20 cellular contexts compared by ENCODE assay signal in genomic region chr5:2863675-2864433, GRCh38.
A peak's percentile ranks its signal among the peaks of the same experiment; 100 is the strongest.
DNase-seq lines count a peak whose midpoint lies in the region; ATAC-seq and TF ChIP-seq lines count a peak whose summit lies in the region.
"Had no signal": no experiment of that assay in that cellular context is flagged by ENCODE, and none has a peak within 500 bp of the region (broad histone marks: within the 10 kb centered on the region; RNA-seq: fewer than 3 reads in every experiment).

No MANE protein-coding gene starts in this region.

- H3K4me1 ChIP-seq in DND-41 (ENCODE audit: insufficient read depth, low read length) (peaks cover 80% of the 10 kb centered on the region), osteoblast (ENCODE audit: insufficient read depth, low read length) (no peaks in the 10 kb centered on the region), sigmoid colon (no peaks in the 10 kb centered on the region)
- H3K4me1 ChIP-seq: Caco-2 had no signal

- 84 to 86% methylated on average over 16 of the region's 16 CpGs for WGBS in sigmoid colon, 2 donors

- DNase-seq in DND-41 (no peak), islet precursor cell (peak; percentile 40), osteoblast (ENCODE audit: insufficient read length, low spot score, missing footprints) (peak; percentile 66), sigmoid colon (peak; percentile 48), NCI-H1092 treated with DMSO at 0.1 percent for 48 hours (lab: John Stamatoyannopoulos, UW) (no peak)
- DNase-seq in activated naive CD4-positive, alpha-beta T cell treated with anti-CD3 and anti-CD28 coated beads, Interleukin-2, amount 50 U/mL, for 72 hours (ENCODE audit: low spot score in 2 of 2) = no peak
- DNase-seq: Caco-2; CD4-positive, CD25-positive, alpha-beta regulatory T cell; DMS153; EL; GDM1; GM23248 had no signal

- no peak overlapping the region; the same call in 1 of the 2 replicates for H3K9ac ChIP-seq in DND-41 (ENCODE audit: low read depth, low read length)
- H3K9ac ChIP-seq: BLaER1, GM23248 had no signal

- intact Hi-C loops in sigmoid colon (cut with DNase I) = no loop called here

- H3K36me3 Mint-ChIP-seq in activated naive CD4-positive, alpha-beta T cell treated with anti-CD3 and anti-CD28 coated beads, Interleukin-2, amount 50 U/mL, for 72 hours = no peaks in the 10 kb centered on the region
- H3K36me3 Mint-ChIP-seq: CD4-positive, CD25-positive, alpha-beta regulatory T cell; CD8-positive, alpha-beta T cell had no signal

- H3K36me3 ChIP-seq in DND-41 (ENCODE audit: insufficient read depth, low read length) = no peaks in the 10 kb centered on the region
- no peaks in the 10 kb centered on the region for H3K36me3 ChIP-seq in osteoblast (ENCODE audit: insufficient read depth, low read length)
- H3K36me3 ChIP-seq in sigmoid colon = no peaks in the 10 kb centered on the region
- H3K36me3 ChIP-seq: BLaER1 had no signal

- no peak overlapping the region for H3K27ac Mint-ChIP-seq in activated naive CD4-positive, alpha-beta T cell treated with anti-CD3 and anti-CD28 coated beads, Interleukin-2, amount 50 U/mL, for 72 hours
- H3K27ac Mint-ChIP-seq: B cell; CD8-positive, alpha-beta T cell had no signal

- H3K9me3 Mint-ChIP-seq in activated naive CD4-positive, alpha-beta T cell treated with anti-CD3 and anti-CD28 coated beads, Interleukin-2, amount 50 U/mL, for 72 hours = no peaks in the 10 kb centered on the region
- H3K9me3 Mint-ChIP-seq: CD8-positive, alpha-beta T cell had no signal

- H3K27me3 ChIP-seq in DND-41 (ENCODE audit: insufficient read depth, low read length, poor library complexity) (no peaks in the 10 kb centered on the region), osteoblast (ENCODE audit: insufficient read depth, low read length) (no peaks in the 10 kb centered on the region), sigmoid colon (peaks cover 0 to 8% (median 0%) of the 10 kb centered on the region in 3 donors)
- H3K27me3 ChIP-seq: BLaER1 had no signal

- TF ChIP-seq EP300 in sigmoid colon (IDR thresholded peaks at IDR 0.05) = no peak

- H3K79me2 ChIP-seq in DND-41 (ENCODE audit: insufficient read depth, low read length) (no peaks in the 10 kb centered on the region), osteoblast (ENCODE audit: insufficient read depth, low read length) (no peaks in the 10 kb centered on the region)

- no peak overlapping the region for H2AFZ ChIP-seq in DND-41 (ENCODE audit: low read depth, low read length)
- no peak overlapping the region for H2AFZ ChIP-seq in osteoblast (ENCODE audit: low read length)
- H2AFZ ChIP-seq: GM23248 had no signal

- H4K20me1 ChIP-seq in DND-41 (ENCODE audit: insufficient read depth, low read length) (no peaks in the 10 kb centered on the region), osteoblast (ENCODE audit: insufficient read depth, low read length) (no peaks in the 10 kb centered on the region)
- H4K20me1 ChIP-seq: BLaER1 had no signal

- H3K4me2 ChIP-seq in DND-41 (ENCODE audit: insufficient read depth, low read length) (no peak overlapping the region), osteoblast (ENCODE audit: insufficient read depth, low read length) (no peak overlapping the region)
- H3K4me2 ChIP-seq: BLaER1 had no signal

- ATAC-seq in DND-41 (ENCODE audit: insufficient read depth, low read depth) (no peak), HG03196 (IDR thresholded peaks at IDR 0.05; ENCODE audit: unreplicated experiment) (no peak), HG03565 (IDR thresholded peaks at IDR 0.05; ENCODE audit: unreplicated experiment) (no peak)
- ATAC-seq in activated naive CD4-positive, alpha-beta T cell treated with anti-CD3 and anti-CD28 coated beads, Interleukin-2, amount 50 U/mL, for 72 hours = no peak
- ATAC-seq: CD8-positive, alpha-beta T cell; HCT116 had no signal

- TF ChIP-seq CTCF in DND-41 (IDR thresholded peaks at IDR 0.05; ENCODE audit: borderline replicate concordance, extremely low read depth, low read length, poor library complexity, severe bottlenecking) (no peak), osteoblast (IDR thresholded peaks at IDR 0.05; ENCODE audit: extremely low read depth, low read depth, low read length) (no peak), sigmoid colon (IDR thresholded peaks at IDR 0.05) (no peak)

- H3K27ac ChIP-seq in DND-41 (ENCODE audit: low read length) (peak overlapping the region; percentile 78), osteoblast (ENCODE audit: low read depth, low read length) (no peak overlapping the region), sigmoid colon (no peak overlapping the region)
- H3K27ac ChIP-seq: 22Rv1, BLaER1, C4-2B, GM23248 had no signal

- no peak overlapping the region for H3K4me3 ChIP-seq in DND-41 (ENCODE audit: low read depth in 1 of 2, low read length in 2 of 2)
- H3K4me3 ChIP-seq in osteoblast (ENCODE audit: insufficient read depth, low read length) = no peak overlapping the region
- H3K4me3 ChIP-seq in sigmoid colon = no peak overlapping the region
- H3K4me3 ChIP-seq: BLaER1, GM23248 had no signal

- H3K9me3 ChIP-seq in DND-41 (ENCODE audit: insufficient read depth, low read length, severe bottlenecking) (no peaks in the 10 kb centered on the region), osteoblast (ENCODE audit: low read depth, low read length) (no peaks in the 10 kb centered on the region), sigmoid colon (peaks cover 0 to 8% (median under 1%) of the 10 kb centered on the region in 4 donors)
- H3K9me3 ChIP-seq: BLaER1, Caco-2 had no signal

- no peak for TF ChIP-seq POLR2A in sigmoid colon (IDR thresholded peaks at IDR 0.05)

Comparison
In these comparisons a context has a peak if more than half of its experiments do, and no peak if none do; other contexts are left out.
1. DNase-seq: peak in islet precursor cell (single experiment), osteoblast (single experiment) and sigmoid colon (single experiment); none in DND-41 (single experiment), NCI-H1092 treated with DMSO at 0.1 percent for 48 hours (single experiment) and activated naive CD4-positive, alpha-beta T cell treated with anti-CD3 and anti-CD28 coated beads, Interleukin-2, amount 50 U/mL, for 72 hours (0 of 2).